ENCODE assay signal across 27 cellular contexts in the genomic region with DNA sequence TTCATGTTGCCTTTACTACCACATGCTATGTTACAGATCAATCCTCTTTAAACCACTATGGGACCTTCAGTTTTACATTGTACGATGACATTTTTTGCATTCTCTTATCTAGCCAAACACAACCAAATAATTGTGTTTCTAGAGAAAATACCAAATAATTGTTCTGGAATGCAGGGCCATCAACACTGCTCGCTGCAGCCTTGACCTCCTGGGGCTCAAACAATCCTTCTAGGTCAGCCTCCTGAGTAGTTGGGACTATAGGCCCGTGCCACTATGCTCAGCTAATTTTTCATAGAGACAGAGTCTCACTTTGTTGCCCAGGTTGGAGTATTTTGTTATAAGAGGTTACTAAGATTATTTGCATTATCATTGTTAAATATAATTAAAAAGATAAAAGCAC.
"Had no signal": no experiment of that assay in that cellular context is flagged by ENCODE, and none has a peak within 500 bp of the region (broad histone marks: within the 10 kb centered on the region; RNA-seq: fewer than 3 reads in every experiment).

No MANE protein-coding gene starts in this region.

- H3K4me3 ChIP-seq: coronary artery, esophagus squamous epithelium, lung, mucosa of descending colon, psoas muscle, skin epidermis, transverse colon, upper lobe of right lung, uterus had no signal

- DNase-seq: dermis blood vessel endothelial cell; effector memory CD4-positive, alpha-beta T cell; erythroblast; esophagus squamous epithelium; hypothalamus; kidney; mucosa of descending colon; naive B cell; nucleus accumbens; posterior cingulate gyrus; psoas muscle; right cardiac atrium; stimulated activated CD4-positive, alpha-beta T cell treated with anti-CD3 and anti-CD28 coated beads, Interleukin-15, amount 100 ng/mL, for 24 hours; stimulated activated CD4-positive, alpha-beta T cell treated with anti-CD3 and anti-CD28 coated beads, Interleukin-2, amount 100 ng/mL, for 48 hours; stimulated activated naive B cell treated with anti-CD40 and anti-IgM and Interleukin-4, amounts not matched to agents 10 μg/mL and 1 μg/mL and 100 μg/mL, for 72 hours; transverse colon; upper lobe of right lung; uterus had no signal

- H3K27ac Mint-ChIP-seq: memory B cell; mesothelial cell of epicardium; naive B cell; nephron; stimulated activated naive B cell treated with anti-CD40 and anti-IgM and Interleukin-4, amounts not matched to agents 10 μg/mL and 1 μg/mL and 100 μg/mL, for 72 hours; stimulated activated naive CD8-positive, alpha-beta T cell treated with anti-CD3 and anti-CD28 coated beads, Interleukin-15, Interleukin-2, amounts not matched to agents 100 ng/mL and 50 ng/mL, for 24 hours had no signal

- H3K36me3 ChIP-seq: esophagus squamous epithelium, transverse colon, upper lobe of right lung, uterus had no signal

- H3K4me1 ChIP-seq: esophagus squamous epithelium, psoas muscle, transverse colon, upper lobe of right lung, uterus had no signal

- H3K27me3 ChIP-seq: esophagus squamous epithelium, transverse colon, upper lobe of right lung, uterus had no signal

- H3K4me3 Mint-ChIP-seq: memory B cell; mesothelial cell of epicardium; naive B cell; nephron; stimulated activated naive B cell treated with anti-CD40 and anti-IgM and Interleukin-4, amounts not matched to agents 10 μg/mL and 1 μg/mL and 100 μg/mL, for 72 hours; stimulated activated naive CD8-positive, alpha-beta T cell treated with anti-CD3 and anti-CD28 coated beads, Interleukin-15, Interleukin-2, amounts not matched to agents 100 ng/mL and 50 ng/mL, for 24 hours had no signal

- H3K36me3 Mint-ChIP-seq: memory B cell; naive B cell; stimulated activated naive B cell treated with anti-CD40 and anti-IgM and Interleukin-4, amounts not matched to agents 10 μg/mL and 1 μg/mL and 100 μg/mL, for 72 hours had no signal

- ATAC-seq: left lobe of liver; mucosa of descending colon; psoas muscle; right cardiac atrium; stimulated activated naive B cell treated with anti-CD40 and anti-IgM and Interleukin-4, amounts not matched to agents 10 μg/mL and 1 μg/mL and 100 μg/mL, for 72 hours; upper lobe of right lung had no signal

- H3K9me3 ChIP-seq: esophagus squamous epithelium, mucosa of descending colon, psoas muscle, transverse colon, upper lobe of right lung, uterus had no signal

- H3K4me1 Mint-ChIP-seq: mesothelial cell of epicardium, nephron had no signal

- FAIRE-seq: frontal cortex, kidney had no signal

- H3K27me3 Mint-ChIP-seq: memory B cell; naive B cell; stimulated activated naive B cell treated with anti-CD40 and anti-IgM and Interleukin-4, amounts not matched to agents 10 μg/mL and 1 μg/mL and 100 μg/mL, for 72 hours; stimulated activated naive CD8-positive, alpha-beta T cell treated with anti-CD3 and anti-CD28 coated beads, Interleukin-15, Interleukin-2, amounts not matched to agents 100 ng/mL and 50 ng/mL, for 24 hours had no signal

- H3K27ac ChIP-seq: coronary artery, esophagus squamous epithelium, psoas muscle, skin epidermis, transverse colon, upper lobe of right lung, uterus had no signal

- H3K9me3 Mint-ChIP-seq: memory B cell; naive B cell; stimulated activated naive B cell treated with anti-CD40 and anti-IgM and Interleukin-4, amounts not matched to agents 10 μg/mL and 1 μg/mL and 100 μg/mL, for 72 hours had no signal
